Comparison of ENCODE assay signal across 11 cellular contexts in genomic region chr20:49283176-49283702, GRCh38. TPM values are rescaled to one million over a fixed set of nuclear protein-coding genes. Genes with fewer than 3 reads are reported as not detected.
DNase-seq lines count a peak whose midpoint lies in the region; ATAC-seq, FAIRE-seq and TF ChIP-seq lines count a peak whose summit lies in the region.
"Had no signal": no experiment of that assay in that cellular context is flagged by ENCODE, and none has a peak within 500 bp of the region (broad histone marks: within the 10 kb centered on the region; RNA-seq: fewer than 3 reads in every experiment).

No MANE protein-coding gene starts in this region.

- no peaks in the 10 kb centered on the region for H3K27me3 ChIP-seq in Caco-2 (replicated peaks; ENCODE audit: control insufficient read depth, insufficient read depth, low read length)
- no peaks in the 10 kb centered on the region for H3K27me3 ChIP-seq in K562 (ENCODE audit: control insufficient read depth in 2 of 2, insufficient read depth in 2 of 2, low read length in 2 of 2)

- H2AFZ ChIP-seq in K562 (ENCODE audit: low read depth, low read length) = no peak overlapping the region

- H3K4me1 Mint-ChIP-seq in Caco-2 (ENCODE audit: low read depth, unreplicated experiment) (peaks cover 94% of the 10 kb centered on the region), naive B cell (peaks cover 51 to 81% (median 67%) of the 10 kb centered on the region in 3 donors)

- H3K9me3 Mint-ChIP-seq in Caco-2 (ENCODE audit: unreplicated experiment) = peaks cover 75% of the 10 kb centered on the region
- peaks cover 35 to 91% (median 86%) of the 10 kb centered on the region in 7 donors for H3K9me3 Mint-ChIP-seq in naive B cell

- TF ChIP-seq EP300 in K562 (IDR thresholded peaks at IDR 0.05; ENCODE audit: low read length) = no peak

- H3K36me3 Mint-ChIP-seq in Caco-2 (ENCODE audit: insufficient read depth, unreplicated experiment) (peaks cover 100% of the 10 kb centered on the region), naive B cell (peaks cover 85 to 86% of the 10 kb centered on the region in 2 donors)

- peaks cover 87% of the 10 kb centered on the region for H4K20me1 ChIP-seq in K562 (replicated peaks; ENCODE audit: control insufficient read depth, insufficient read depth, low read length)

- ATAC-seq in K562 (no peak), naive B cell (ENCODE audit: low read depth in 2 of 2) (no peak), HG03095 (IDR thresholded peaks at IDR 0.05; ENCODE audit: unreplicated experiment) (no peak), HG02852 (IDR thresholded peaks at IDR 0.05; ENCODE audit: unreplicated experiment) (no peak)

- H3K9me3 ChIP-seq in Caco-2 = peaks cover 75% of the 10 kb centered on the region
- H3K9me3 ChIP-seq in K562 (replicated peaks; ENCODE audit: control insufficient read depth, insufficient read depth, low read depth, low read length) = peaks cover 2% of the 10 kb centered on the region; the same call in 1 of the 2 replicates

- peak in 1 of 2 experiments; percentile 30 for DNase-seq in Caco-2
- peak; percentile 19 for DNase-seq in KBM-7
- peak in 2 of 4 experiments; percentile 14 to 19 for DNase-seq in K562 (ENCODE audit: extremely low read depth in 1 of 4, low spot score in 3 of 4)
- DNase-seq in naive B cell = no peak
- no peak for DNase-seq in AG08396 (ENCODE audit: low spot score)
- no peak for DNase-seq in NCI-H69 (lab: John Stamatoyannopoulos, UW)
- DNase-seq: NCI-H2107 had no signal

- CTCF ChIA-PET in Caco-2 (lab: Charles Lee) = no interaction called here
- CTCF ChIA-PET in K562 (lab: Yijun Ruan, JAX; ENCODE audit: low intra/inter-chr PET ratio) = interaction anchor here (0.5 kb wide), 1 partner anchor 94 kb away, joined by 3 read pairs; no protein-coding TSS in a partner anchor

- H3K27ac ChIP-seq in K562 (ENCODE audit: extremely low read depth, low read depth, low read length) = peak overlapping the region; percentile 95

- intact Hi-C loops in Caco-2 (cut with micrococcal nuclease; ENCODE audit: unreplicated experiment) = no loop called here
- intact Hi-C loops in K562 (cut with micrococcal nuclease) = no loop called here

- H3K27ac Mint-ChIP-seq in Caco-2 (ENCODE audit: unreplicated experiment) = peak overlapping the region; percentile 97
- peak overlapping the region in 5 of 6 donors; percentile 38 to 96 (median 57) for H3K27ac Mint-ChIP-seq in naive B cell

- POLR2A ChIA-PET in Caco-2 (lab: Charles Lee) = no interaction called here
- POLR2A ChIA-PET in K562 (lab: Yijun Ruan, JAX) = interaction anchor here (0.7 to 6.0 kb wide), 6 partner anchors 8 to 64 kb away, joined by 3 to 68 read pairs (median 4); no protein-coding TSS in a partner anchor

- H3K9ac ChIP-seq in K562 (ENCODE audit: insufficient read depth in 1 of 2, low read depth in 2 of 2, low read length in 2 of 2) = peak overlapping the region; percentile 89 to 99; a peak in 3 of 4 replicates

- peaks cover 83% of the 10 kb centered on the region for H3K36me3 ChIP-seq in Caco-2 (ENCODE audit: control insufficient read depth, insufficient read depth, low read length)
- H3K36me3 ChIP-seq in K562 (ENCODE audit: control insufficient read depth, insufficient read depth, low read length) = peaks cover 97% of the 10 kb centered on the region

- peaks cover 85% of the 10 kb centered on the region for H3K4me1 ChIP-seq in Caco-2
- peaks cover 8 to 47% of the 10 kb centered on the region in 2 experiments for H3K4me1 ChIP-seq in K562 (replicated peaks in 1 of 2; ENCODE audit: control insufficient read depth in 2 of 2, insufficient read depth in 2 of 2, low read length in 2 of 2)

- H3K4me3 ChIP-seq in Caco-2 (ENCODE audit: low read depth, low read length) = no peak overlapping the region
- H3K4me3 ChIP-seq in K562 = peak overlapping the region; percentile 93
- H3K4me3 ChIP-seq: lung had no signal

- H3K4me3 Mint-ChIP-seq in Caco-2 (ENCODE audit: unreplicated experiment) (peak overlapping the region; percentile 81), naive B cell (peak overlapping the region in 5 of 8 donors; percentile 33 to 95 (median 53))

- peaks cover 9% of the 10 kb centered on the region for H3K27me3 Mint-ChIP-seq in Caco-2 (ENCODE audit: insufficient read depth, unreplicated experiment)
- no peaks in the 10 kb centered on the region for H3K27me3 Mint-ChIP-seq in naive B cell

- peaks cover 21% of the 10 kb centered on the region for H3K9me1 ChIP-seq in K562 (ENCODE audit: control insufficient read depth, insufficient read depth, low read length)

- BruUV-seq in Caco-2 (replicated peaks; lab: Mats Ljungman, UMichigan) (no TSS peak), K562 (replicated peaks; lab: Mats Ljungman, UMichigan) (no TSS peak)

- no peak for TF ChIP-seq RAD21 in K562 (CRISPR knock-in tag; conservative IDR thresholded peaks at IDR 0.05 in 1 of 2, IDR thresholded peaks at IDR 0.05 in 1 of 2)

- TF ChIP-seq CTCF in Caco-2 (IDR thresholded peaks at IDR 0.05; ENCODE audit: insufficient read depth in 1 of 2, low read depth in 1 of 2, low read length in 1 of 2, severe bottlenecking in 1 of 2, unreplicated experiment in 1 of 2) (no peak), K562 (IDR thresholded peaks at IDR 0.05 in 2 of 3, conservative IDR thresholded peaks at IDR 0.05 in 1 of 3; ENCODE audit: insufficient read depth in 2 of 3, low read depth in 1 of 3, low read length in 3 of 3) (no peak)

- in situ Hi-C loops in KBM-7 (cut with MboI; ENCODE audit: low pct_unique_long_range_greater_than_20kb, low sequenced_read_pairs) (no loop called here), K562 (cut with MboI) (no loop called here)

- FAIRE-seq in K562 (lab: Jason Lieb, UNC) = no peak
- FAIRE-seq: colon had no signal

- H3K79me2 ChIP-seq in K562 (ENCODE audit: control insufficient read depth, insufficient read depth, low read length) = peaks cover 100% of the 10 kb centered on the region

- WGBS in K562 (ENCODE audit: insufficient coverage, low coverage, missing lambda C conversion rate) = 23% methylated on average over 9 of the region's 9 CpGs

- TF ChIP-seq POLR2A in K562 (conservative IDR thresholded peaks at IDR 0.05) = peak; percentile 60

- peak overlapping the region; percentile 99 for H3K4me2 ChIP-seq in K562 (ENCODE audit: insufficient read depth, low read length)

TF ChIP-seq in K562, 482 proteins besides CTCF, POLR2A, EP300 and RAD21 (continues in another document):
- TF ChIP-seq BMI1 (IDR thresholded peaks at IDR 0.05; ENCODE audit: low read length) = no peak
- peak; percentile 90 for TF ChIP-seq THRB (CRISPR knock-in tag; conservative IDR thresholded peaks at IDR 0.05)
- TF ChIP-seq HBP1 (CRISPR knock-in tag; IDR thresholded peaks at IDR 0.05) = 0 out of 2 replicates have a peak, but pooled peaks have one; percentile 9
- no peak for TF ChIP-seq PHB2 (IDR thresholded peaks at IDR 0.05; ENCODE audit: low read depth)

RNA-seq across cellular contexts. Expression of gene ZNFX1, which starts 5.4 kb away (rescaled TPM):
- 34.0 and 34.7 TPM in 2 replicates for total RNA-seq in Caco-2 (2022)
- total RNA-seq in K562 (2011; cell fraction: chromatin; rRNA removed; ENCODE audit: low replicate concordance) = 34.0 and 34.5 TPM in 2 replicates
- total RNA-seq in K562 (2011; cell fraction: nucleolus; rRNA removed) = 14.8 and 15.7 TPM in 2 replicates
- 12.4 and 17.1 TPM in 2 replicates for total RNA-seq in K562 (2011; cell fraction: nucleoplasm; rRNA removed)
- 10.3 and 12.4 TPM in 2 replicates for total RNA-seq in K562 (2014; rRNA removed)
- total RNA-seq in K562 (2014; rRNA removed; fragmentation: Illumina TruSeq; extraction: Trizol) = 11.9 and 13.5 TPM in 2 replicates
- 12.4 and 13.8 TPM in 2 replicates for total RNA-seq in K562 (2015; rRNA removed; fragmentation: Illumina TruSeq; extraction: Trizol)
- 11.9 and 13.4 TPM in 2 replicates for total RNA-seq in K562 (2021)
- 2.5 and 3.8 TPM in 2 replicates for polyA plus RNA-seq in K562 (2011; rRNA removed)
- polyA plus RNA-seq in K562 (2011; cell fraction: cytosol; rRNA removed) = 3.5 and 4.1 TPM in 2 replicates
- polyA plus RNA-seq in K562 (2011; cell fraction: nucleus; rRNA removed) = 3.0 and 7.0 TPM in 2 replicates
- polyA plus RNA-seq in K562 (2012) = 6.0 and 6.5 TPM in 2 replicates
- polyA plus RNA-seq in K562 (2014; fragmentation: Illumina TruSeq; extraction: Trizol) = 10.4 and 11.6 TPM in 2 replicates
- polyA plus RNA-seq in K562 (2014; fragmentation: Nextera tagmentation; extraction: Ambion mirVana) = 1 to 10 TPM; 4.4 to 4.9 TPM
- 7.2 and 7.6 TPM in 2 replicates for polyA plus RNA-seq in K562 (2014; rRNA removed)
- 15.4 and 15.9 TPM in 2 replicates for polyA minus RNA-seq in K562 (2011; rRNA and poly(A)+ RNA removed)
- 5.7 and 9.7 TPM in 2 replicates for polyA minus RNA-seq in K562 (2011; cell fraction: cytosol; rRNA and poly(A)+ RNA removed)
- 9.0 and 12.0 TPM in 2 replicates for polyA minus RNA-seq in K562 (2011; cell fraction: nucleus; rRNA and poly(A)+ RNA removed)
- polyA plus RNA-seq in naive B cell (ENCODE audit: low read depth in 6 of 6) = 10 to 100 TPM; 18.2 to 41.8 (median 22.7) TPM
